4 cellular contexts compared by ENCODE assay signal in the genomic region with DNA sequence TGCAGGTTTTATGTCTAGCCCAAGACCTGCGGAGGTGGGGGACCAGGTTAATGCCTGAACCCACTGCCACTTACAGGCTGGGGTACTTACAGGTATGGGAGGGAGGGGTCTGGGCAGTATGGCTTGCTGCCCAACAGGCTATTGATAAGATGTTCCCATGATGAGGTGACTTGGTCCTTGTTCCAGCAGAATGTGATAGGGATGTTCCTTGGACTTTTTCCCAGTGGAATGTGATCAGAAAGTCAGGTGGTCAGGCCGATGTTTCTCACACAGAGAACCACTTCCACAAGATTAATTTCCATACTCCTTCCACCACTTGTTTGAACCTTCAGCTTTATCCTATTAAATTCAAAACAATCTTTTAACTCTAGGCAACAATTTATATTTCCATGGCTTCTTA.
"Had no signal": no experiment of that assay in that cellular context is flagged by ENCODE, and none has a peak within 500 bp of the region (broad histone marks: within the 10 kb centered on the region; RNA-seq: fewer than 3 reads in every experiment).

No MANE protein-coding gene starts in this region.

- H2AFZ ChIP-seq: GM23338 had no signal

- ATAC-seq: GM23338 had no signal

- H3K4me3 ChIP-seq: GM23338 had no signal

- H3K4me2 ChIP-seq: GM23338 had no signal

- DNase-seq: H9, HCEC 1CT, KBM-7 had no signal
